17 cellular contexts compared by ENCODE assay signal in genomic region chr10:104028823-104029527, GRCh38. TPM values are rescaled to one million over a fixed set of nuclear protein-coding genes. Genes with fewer than 3 reads are reported as not detected.
DNase-seq lines count a peak whose midpoint lies in the region; TF ChIP-seq lines count a peak whose summit lies in the region.
"Had no signal": no experiment of that assay in that cellular context is flagged by ENCODE, and none has a peak within 500 bp of the region (broad histone marks: within the 10 kb centered on the region; RNA-seq: fewer than 3 reads in every experiment).

No MANE protein-coding gene starts in this region.

- H3K27me3 Mint-ChIP-seq in MCF 10A (ENCODE audit: insufficient read depth, unreplicated experiment) (no peaks in the 10 kb centered on the region), CD14-positive monocyte (ENCODE audit: low read depth in 3 of 3) (peaks cover 0 to 2% (median 0%) of the 10 kb centered on the region in 3 donors)
- H3K27me3 Mint-ChIP-seq: IgD-negative memory B cell had no signal

- peaks cover 3% of the 10 kb centered on the region for H4K20me1 ChIP-seq in mammary epithelial cell (ENCODE audit: insufficient read depth, low read length)

- H3K9ac ChIP-seq in mammary epithelial cell (ENCODE audit: insufficient read depth, low read length) = no peak overlapping the region

- in situ Hi-C loops in mammary epithelial cell (cut with MboI; ENCODE audit: low sequenced_read_pairs in 2 of 2) (no loop called here), ACHN (cut with HindIII; ENCODE audit: low pct_ligation_motif_present, low pct_unique_long_range_greater_than_20kb, low sequenced_read_pairs) (no loop called here)

- H3K36me3 Mint-ChIP-seq in MCF 10A (ENCODE audit: insufficient read depth, unreplicated experiment) (peaks cover 94% of the 10 kb centered on the region), CD14-positive monocyte (peaks cover 55 to 70% of the 10 kb centered on the region in 2 donors)

- H3K9me3 Mint-ChIP-seq in MCF 10A (ENCODE audit: unreplicated experiment) (no peaks in the 10 kb centered on the region), CD14-positive monocyte (no peaks in the 10 kb centered on the region)
- H3K9me3 Mint-ChIP-seq: IgD-negative memory B cell had no signal

- POLR2A ChIA-PET in MCF 10A (lab: Yijun Ruan, JAX) = interaction anchor here (0.5 to 4.9 kb wide), 13 partner anchors 9 to 181 kb away, joined by 3 to 53 read pairs (median 4); partner anchors contain the start of genes COL17A1 and SFR1

- H3K27me3 ChIP-seq in mammary epithelial cell (ENCODE audit: insufficient read depth, low read length) = no peaks in the 10 kb centered on the region
- H3K27me3 ChIP-seq in cardiac muscle cell = no peaks in the 10 kb centered on the region
- no peaks in the 10 kb centered on the region for H3K27me3 ChIP-seq in layer of hippocampus (ENCODE audit: control insufficient read depth, insufficient read depth, low read length)
- H3K27me3 ChIP-seq: Peyer's patch had no signal

- no peak overlapping the region for H3K4me3 Mint-ChIP-seq in MCF 10A (ENCODE audit: unreplicated experiment)
- H3K4me3 Mint-ChIP-seq in CD14-positive monocyte = no peak overlapping the region
- H3K4me3 Mint-ChIP-seq: IgD-negative memory B cell had no signal

- BruUV-seq in MCF 10A (replicated peaks; lab: Mats Ljungman, UMichigan) (no TSS peak), mammary epithelial cell (replicated peaks; lab: Mats Ljungman, UMichigan) (no TSS peak)

- WGBS in mammary epithelial cell (ENCODE audit: low coverage, missing lambda C conversion rate) = 61% methylated on average over 4 of the region's 4 CpGs

- no peaks in the 10 kb centered on the region for H3K9me3 ChIP-seq in mammary epithelial cell (replicated peaks; ENCODE audit: insufficient read depth, low read length)
- no peaks in the 10 kb centered on the region for H3K9me3 ChIP-seq in cardiac muscle cell (ENCODE audit: low read depth)
- H3K9me3 ChIP-seq: HAP-1, Peyer's patch had no signal

- no peak overlapping the region for H3K27ac ChIP-seq in mammary epithelial cell (ENCODE audit: insufficient read depth, low read depth, low read length)
- peak overlapping the region; percentile 61 for H3K27ac ChIP-seq in cardiac muscle cell
- peak overlapping the region; percentile 46 for H3K27ac ChIP-seq in layer of hippocampus (ENCODE audit: low read depth, low read length)
- H3K27ac ChIP-seq: C4-2B, Peyer's patch had no signal

- H3K27ac Mint-ChIP-seq in MCF 10A (ENCODE audit: low read depth, unreplicated experiment) (peak overlapping the region; percentile 75), CD14-positive monocyte (no peak overlapping the region)
- H3K27ac Mint-ChIP-seq: IgD-negative memory B cell had no signal

- intact Hi-C loops in MCF 10A (cut with micrococcal nuclease) (loop anchor here (5.0 kb wide), 1 partner anchor 178 kb away; no protein-coding TSS in a partner anchor), mammary epithelial cell (cut with micrococcal nuclease) (loop anchor here (1.0 to 10.0 kb wide), 3 partner anchors 93 to 176 kb away; partner anchors contain the start of gene SFR1), CD14-positive monocyte (cut with micrococcal nuclease) (no loop called here)

- CTCF ChIA-PET in MCF 10A (lab: Yijun Ruan, JAX) (interaction anchor here (0.6 to 2.1 kb wide), 21 partner anchors 9 to 619 kb away, joined by 3 to 7 read pairs (median 3); partner anchors contain the start of gene SFR1), mammary epithelial cell (lab: Charles Lee; ENCODE audit: low non-redundant PET) (interaction anchor here (0.5 to 0.6 kb wide), 2 partner anchors 92 to 147 kb away, joined by 3 to 4 read pairs; no protein-coding TSS in a partner anchor)

- H3K79me2 ChIP-seq in mammary epithelial cell (ENCODE audit: insufficient read depth, low read length) = peaks cover 3% of the 10 kb centered on the region

- no peaks in the 10 kb centered on the region for H3K4me1 ChIP-seq in mammary epithelial cell (ENCODE audit: insufficient read depth, low read length)
- H3K4me1 ChIP-seq in cardiac muscle cell (ENCODE audit: low read depth) = peaks cover 30% of the 10 kb centered on the region
- H3K4me1 ChIP-seq: Peyer's patch had no signal

- no peak overlapping the region for H3K4me3 ChIP-seq in mammary epithelial cell (replicated peaks in 1 of 3; ENCODE audit: insufficient read depth in 1 of 3, low read depth in 2 of 3, low read length in 3 of 3)
- H3K4me3 ChIP-seq in cardiac muscle cell = no peak overlapping the region
- H3K4me3 ChIP-seq: HAP-1, Peyer's patch had no signal

- H3K36me3 ChIP-seq in mammary epithelial cell (ENCODE audit: insufficient read depth, low read length) (peaks cover 55% of the 10 kb centered on the region), cardiac muscle cell (peaks cover under 1% of the 10 kb centered on the region)

- DNase-seq in MCF 10A (ENCODE audit: unreplicated experiment) (no peak), mammary epithelial cell (no peak), cardiac muscle cell (ENCODE audit: low read depth in 1 of 2, low spot score in 1 of 2) (no peak), SK-N-DZ (ENCODE audit: low spot score) (no peak), ACHN (no peak), CD14-positive monocyte (ENCODE audit: low spot score) (no peak), NCI-H446 treated with DMSO at 0.1 percent for 48 hours (lab: John Stamatoyannopoulos, UW) (no peak)
- DNase-seq: DND-41, GDM1, NCI-H2029, NCI-H2171 treated with DMSO at 0.1 percent for 48 hours, Peyer's patch had no signal

- no peak overlapping the region for H3K4me2 ChIP-seq in mammary epithelial cell (ENCODE audit: insufficient read depth, low read depth, low read length)

- no peak overlapping the region for H2AFZ ChIP-seq in mammary epithelial cell (ENCODE audit: low read depth, low read length)

- no peak for TF ChIP-seq CTCF in MCF 10A (IDR thresholded peaks at IDR 0.05; ENCODE audit: unreplicated experiment)
- TF ChIP-seq CTCF in mammary epithelial cell (conservative IDR thresholded peaks at IDR 0.05 in 1 of 2, IDR thresholded peaks at IDR 0.05 in 1 of 2; ENCODE audit: extremely low read depth in 1 of 2, insufficient read depth in 1 of 2, low read depth in 1 of 2, low read length in 2 of 2) = no peak
- TF ChIP-seq CTCF in cardiac muscle cell (IDR thresholded peaks at IDR 0.05; ENCODE audit: low read depth, low read length) = no peak
- no peak for TF ChIP-seq CTCF in CD14-positive monocyte (IDR thresholded peaks at IDR 0.05)

- H3K4me1 Mint-ChIP-seq in MCF 10A (ENCODE audit: insufficient read depth, unreplicated experiment) = no peaks in the 10 kb centered on the region
- H3K4me1 Mint-ChIP-seq in CD14-positive monocyte = peaks cover 14% of the 10 kb centered on the region

- dilution Hi-C loops in mammary epithelial cell (cut with HindIII; ENCODE audit: low sequenced_read_pairs) = no loop called here

RNA-seq across cellular contexts. Expression of gene COL17A1, which starts 56.7 kb away (rescaled TPM):
- total RNA-seq in MCF 10A (2022) (514 and 563 TPM in 2 replicates), mammary epithelial cell (1,000 to 10,000 TPM; 1,287 to 2,380 TPM), cardiac muscle cell (not detected in 2 replicates)
- polyA plus RNA-seq in mammary epithelial cell (2,244 TPM), cardiac muscle cell (0.18 TPM in 1 of 2 replicates, not detected in the other), CD14-positive monocyte (not detected)
- 1,040 TPM for polyA minus RNA-seq in mammary epithelial cell
- not detected in 2 replicates for polyA plus RNA-seq in SK-N-DZ (2014; cell fraction: cytosol; rRNA removed)
- 0.38 and 0.46 TPM in 2 replicates for polyA plus RNA-seq in SK-N-DZ (2014; cell fraction: nucleus; rRNA removed)
- total RNA-seq: LHCN-M2 had no signal
- polyA plus RNA-seq: IgD-negative memory B cell had no signal

Comparison
In these comparisons a context has a peak if more than half of its experiments do, and no peak if none do; other contexts are left out.
1. RNA of gene COL17A1, which starts 56.7 kb away (total RNA-seq): 1,287 to 2,380 TPM in mammary epithelial cell and 514 to 563 TPM in MCF 10A; not detected in cardiac muscle cell; every median in the first group is over 100 times any median in the second.
2. intact Hi-C loops: an anchor here in MCF 10A (5.0 kb wide) and mammary epithelial cell (1.0 to 10.0 kb wide); none called in CD14-positive monocyte.